In the genomic region with DNA sequence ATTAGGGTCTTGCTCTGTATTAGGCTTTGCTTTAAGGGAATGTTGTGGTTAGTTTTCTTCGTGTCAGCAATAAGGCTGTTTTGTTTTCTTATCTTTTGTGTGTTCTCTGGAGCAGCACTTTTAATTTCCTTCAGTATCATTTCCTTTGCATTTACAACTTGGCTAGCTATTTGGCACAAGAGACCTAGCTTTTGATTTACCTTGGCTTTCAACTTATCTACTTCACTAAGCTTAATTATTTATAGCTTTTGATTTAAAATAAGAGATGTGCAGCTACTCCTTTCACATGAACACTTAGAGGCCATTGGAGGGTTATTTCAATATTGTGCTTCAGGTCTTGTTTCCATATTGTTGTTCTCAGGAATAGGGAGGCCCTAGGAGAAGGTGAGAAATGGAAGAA, we compare ENCODE assay signal across 19 cellular contexts.
A peak's percentile ranks its signal among the peaks of the same experiment; 100 is the strongest.
DNase-seq lines count a peak whose midpoint lies in the region; ATAC-seq and TF ChIP-seq lines count a peak whose summit lies in the region.
"Had no signal": no experiment of that assay in that cellular context is flagged by ENCODE, and none has a peak within 500 bp of the region (broad histone marks: within the 10 kb centered on the region; RNA-seq: fewer than 3 reads in every experiment).

No MANE protein-coding gene starts in this region.

- no peak for TF ChIP-seq CTCF in astrocyte of the cerebellum (IDR thresholded peaks at IDR 0.05; ENCODE audit: low read depth, low read length, missing control alignments)
- no peak for TF ChIP-seq CTCF in fibroblast of pulmonary artery (IDR thresholded peaks at IDR 0.05; ENCODE audit: low read length, missing control alignments)
- TF ChIP-seq CTCF in body of pancreas (IDR thresholded peaks at IDR 0.05) = no peak
- TF ChIP-seq CTCF in prostate gland (IDR thresholded peaks at IDR 0.05) = no peak

- H3K4me3 ChIP-seq in astrocyte of the cerebellum (ENCODE audit: low read depth, low read length) (no peak overlapping the region), fibroblast of pulmonary artery (replicated peaks; ENCODE audit: low read depth, low read length) (no peak overlapping the region), body of pancreas (no peak overlapping the region), prostate gland (no peak overlapping the region)
- H3K4me3 ChIP-seq: PC-9 had no signal

- H3K9me3 ChIP-seq in T-helper 17 cell (ENCODE audit: control insufficient read depth, low read length, poor library complexity, severe bottlenecking) (no peaks in the 10 kb centered on the region), body of pancreas (no peaks in the 10 kb centered on the region), prostate gland (no peaks in the 10 kb centered on the region)
- H3K9me3 ChIP-seq: BE2C had no signal

- 3 to 6% methylated on average over 1 of the region's 1 CpG for WGBS in body of pancreas, 2 donors
- 14% methylated on average over 1 of the region's 1 CpG for WGBS in prostate gland

- H3K27me3 Mint-ChIP-seq in T-helper 17 cell = no peaks in the 10 kb centered on the region
- H3K27me3 Mint-ChIP-seq: CD4-positive, CD25-positive, alpha-beta regulatory T cell had no signal

- ATAC-seq in T-helper 17 cell = no peak
- ATAC-seq in body of pancreas = no peak

- no peaks in the 10 kb centered on the region for H3K4me1 Mint-ChIP-seq in T-helper 17 cell
- H3K4me1 Mint-ChIP-seq: CD4-positive, CD25-positive, alpha-beta regulatory T cell; H9 had no signal

- intact Hi-C loops in body of pancreas (cut with DNase I) (no loop called here), prostate gland (cut with DNase I) (no loop called here)

- H3K27ac Mint-ChIP-seq in T-helper 17 cell = no peak overlapping the region
- H3K27ac Mint-ChIP-seq: CD4-positive, CD25-positive, alpha-beta regulatory T cell; H9 had no signal

- DNase-seq in Caki2 (ENCODE audit: low read depth) = peak; percentile 68
- peak; percentile 35 for DNase-seq in astrocyte of the cerebellum (ENCODE audit: low read depth)
- peak; percentile 33 for DNase-seq in fibroblast of pulmonary artery (ENCODE audit: low read depth)
- DNase-seq in renal cortical epithelial cell (ENCODE audit: low read depth) = peak; percentile 5
- DNase-seq in T-helper 17 cell = no peak
- DNase-seq in body of pancreas = no peak
- DNase-seq in prostate gland (ENCODE audit: low spot score) = no peak
- DNase-seq: BE2C; CD4-positive, CD25-positive, alpha-beta regulatory T cell; COR-L47; H9; IMR-90; Karpas-422; NCI-H1417 treated with DMSO at 0.1 percent for 48 hours; NCI-H187 treated with DMSO at 0.1 percent for 48 hours; NCI-H345; NCI-H524 treated with DMSO at 0.1 percent for 48 hours; PC-9 had no signal

- TF ChIP-seq POLR2A in body of pancreas (IDR thresholded peaks at IDR 0.05) (no peak), prostate gland (IDR thresholded peaks at IDR 0.05) (no peak)

- no peaks in the 10 kb centered on the region for H3K36me3 ChIP-seq in body of pancreas (replicated peaks in 1 of 2; ENCODE audit: insufficient read depth in 1 of 2, low read depth in 2 of 2)
- no peaks in the 10 kb centered on the region for H3K36me3 ChIP-seq in prostate gland
- H3K36me3 ChIP-seq: BE2C had no signal

- no peak overlapping the region for H3K27ac ChIP-seq in body of pancreas
- no peak overlapping the region for H3K27ac ChIP-seq in prostate gland
- H3K27ac ChIP-seq: PC-9, RWPE1 had no signal

- H3K27me3 ChIP-seq in body of pancreas (no peaks in the 10 kb centered on the region), prostate gland (replicated peaks; ENCODE audit: insufficient read depth) (no peaks in the 10 kb centered on the region)
- H3K27me3 ChIP-seq: BE2C had no signal

- H3K4me1 ChIP-seq in body of pancreas (no peaks in the 10 kb centered on the region), prostate gland (replicated peaks) (no peaks in the 10 kb centered on the region)
- H3K4me1 ChIP-seq: BE2C had no signal

- in situ Hi-C loops in Caki2 (cut with HindIII; ENCODE audit: low pct_unique_long_range_greater_than_20kb, low sequenced_read_pairs) (no loop called here), astrocyte of the cerebellum (cut with HindIII; ENCODE audit: low sequenced_read_pairs) (no loop called here)

- H3K4me3 Mint-ChIP-seq in T-helper 17 cell = no peak overlapping the region
- H3K4me3 Mint-ChIP-seq: CD4-positive, CD25-positive, alpha-beta regulatory T cell; H9 had no signal

- no peaks in the 10 kb centered on the region for H3K36me3 Mint-ChIP-seq in T-helper 17 cell (ENCODE audit: low read depth)
- H3K36me3 Mint-ChIP-seq: CD4-positive, CD25-positive, alpha-beta regulatory T cell had no signal

Comparison
In these comparisons a context has a peak if more than half of its experiments do, and no peak if none do; other contexts are left out.
1. DNase-seq: peak in Caki2 (single experiment), astrocyte of the cerebellum (single experiment), fibroblast of pulmonary artery (single experiment) and renal cortical epithelial cell (single experiment); none in T-helper 17 cell (0 of 3), body of pancreas (0 of 4) and prostate gland (single experiment).